Comparison of ENCODE assay signal across 24 cellular contexts in the genomic region with DNA sequence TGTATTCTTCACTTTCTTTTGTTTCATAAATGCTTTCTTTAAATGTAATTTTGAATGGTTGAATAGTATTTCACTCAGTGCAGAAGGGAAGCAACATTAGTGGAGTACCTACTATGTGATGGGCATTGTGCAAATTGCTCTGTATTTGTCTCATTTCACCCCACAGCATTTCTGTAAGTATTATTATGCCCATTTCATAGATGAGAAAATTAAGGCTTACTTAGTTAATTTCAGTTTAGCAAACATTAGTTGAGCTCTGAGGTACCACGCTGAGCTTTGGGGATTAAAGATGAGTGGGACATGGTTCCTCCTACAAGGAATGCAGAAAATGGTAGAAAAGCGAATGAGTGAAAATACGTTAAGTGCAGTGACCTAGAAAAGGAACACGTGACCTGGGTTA.
"Had no signal": no experiment of that assay in that cellular context is flagged by ENCODE, and none has a peak within 500 bp of the region (broad histone marks: within the 10 kb centered on the region; RNA-seq: fewer than 3 reads in every experiment).

No MANE protein-coding gene starts in this region.

- DNase-seq: dermis blood vessel endothelial cell; endodermal cell; foreskin melanocyte; head of caudate nucleus; kidney; left cardiac atrium; left ventricle myocardium superior; mesendoderm; naive thymus-derived CD4-positive, alpha-beta T cell; nephron progenitor cell; retina; stimulated activated CD4-positive, alpha-beta T cell treated with anti-CD3 and anti-CD28 coated beads, Interleukin-2, amount 100 ng/mL, for 24 hours; stimulated activated CD4-positive, alpha-beta T cell treated with anti-CD3 and anti-CD28 coated beads, Interleukin-4, amount 100 ng/mL, for 4 hours; stimulated activated naive CD4-positive, alpha-beta T cell treated with Interleukin-2 at 50 U/mL for 16 hours; thyroid gland; uterus had no signal

- H3K4me1 Mint-ChIP-seq: endodermal cell had no signal

- H3K9ac ChIP-seq: parathyroid adenoma had no signal

- H3K79me2 ChIP-seq: hepatocyte, parathyroid adenoma had no signal

- ATAC-seq: left cardiac atrium; left ventricle myocardium superior; naive thymus-derived CD4-positive, alpha-beta T cell; sciatic nerve had no signal

- H3K27ac ChIP-seq: hepatocyte, parathyroid adenoma, prostate gland, suprapubic skin had no signal

- H2AFZ ChIP-seq: hepatocyte, parathyroid adenoma had no signal

- H3K9me3 Mint-ChIP-seq: endodermal cell, nephron progenitor cell had no signal

- H3K27ac Mint-ChIP-seq: endodermal cell; naive thymus-derived CD4-positive, alpha-beta T cell; nephron progenitor cell; type B pancreatic cell had no signal

- H3K27me3 ChIP-seq: hepatocyte, suprapubic skin, thyroid gland, uterus had no signal

- H3K36me3 ChIP-seq: prostate gland, suprapubic skin, thyroid gland, uterus had no signal

- H3K9me3 ChIP-seq: prostate gland, suprapubic skin, thyroid gland, uterus had no signal

- H3K27me3 Mint-ChIP-seq: naive thymus-derived CD4-positive, alpha-beta T cell; type B pancreatic cell had no signal

- H3K4me1 ChIP-seq: parathyroid adenoma, prostate gland had no signal

- H3K4me3 ChIP-seq: hepatocyte, lung, prostate gland, suprapubic skin, thyroid gland, uterus had no signal

- FAIRE-seq: colon, kidney had no signal

- H3K4me3 Mint-ChIP-seq: endodermal cell, nephron progenitor cell, type B pancreatic cell had no signal

- H3K4me2 ChIP-seq: hepatocyte had no signal
